In genomic region chr11:65471410-65471762, GRCh38 we compare ENCODE assay signal across 8 cellular contexts. TPM values are rescaled to one million over a fixed set of nuclear protein-coding genes. Genes with fewer than 3 reads are reported as not detected.
A peak's percentile ranks its signal among the peaks of the same experiment; 100 is the strongest.
DNase-seq lines count a peak whose midpoint lies in the region; ATAC-seq, FAIRE-seq and TF ChIP-seq lines count a peak whose summit lies in the region.

No MANE protein-coding gene starts in this region.

- H3K9me3 ChIP-seq in NT2/D1 (ENCODE audit: insufficient read depth, low read length) (no peaks in the 10 kb centered on the region), K562 (replicated peaks; ENCODE audit: control insufficient read depth, insufficient read depth, low read depth, low read length) (no peaks in the 10 kb centered on the region), small intestine (ENCODE audit: control insufficient read depth, low read depth) (no peaks in the 10 kb centered on the region)

- CTCF ChIA-PET in K562 (lab: Yijun Ruan, JAX; ENCODE audit: low intra/inter-chr PET ratio): interaction anchor here (1.0 to 1.3 kb wide), 3 partner anchors 36 to 39 kb away, joined by 3 to 6 read pairs (median 5); no protein-coding TSS in a partner anchor

- peaks cover 66% of the 10 kb centered on the region for H3K79me2 ChIP-seq in K562 (ENCODE audit: control insufficient read depth, insufficient read depth, low read length)

- POLR2A ChIA-PET in K562 (lab: Yijun Ruan, JAX): interaction anchor here (0.6 to 26.0 kb wide), 18 partner anchors 10 to 354 kb away, joined by 3 to 2118 read pairs (median 6); partner anchors contain the start of genes MALAT1, NEAT1, SCYL1 and ZNHIT2

- H3K9ac ChIP-seq in NT2/D1 (ENCODE audit: insufficient read length, low read depth) (peak overlapping the region; percentile 39), K562 (ENCODE audit: insufficient read depth in 1 of 2, low read depth in 2 of 2, low read length in 2 of 2) (peak overlapping the region; percentile 89 to 93)

- no TSS peak for BruUV-seq in K562 (replicated peaks; lab: Mats Ljungman, UMichigan)

- peak; percentile 76 to 91 for TF ChIP-seq RAD21 in K562 (CRISPR knock-in tag; conservative IDR thresholded peaks at IDR 0.05 in 1 of 2, IDR thresholded peaks at IDR 0.05 in 1 of 2)

- FAIRE-seq in K562 (lab: Jason Lieb, UNC) (peak; percentile 77), small intestine (lab: Jason Lieb, UNC) (no peak)

- H3K4me3 ChIP-seq in GM06990 (replicated peaks; ENCODE audit: low read depth, low read length) (no peak overlapping the region), NT2/D1 (ENCODE audit: insufficient read length, low read depth) (no peak overlapping the region), K562 (peak overlapping the region; percentile 42), small intestine (ENCODE audit: low read depth in 1 of 2, low read length in 2 of 2) (no peak overlapping the region)

- 4% methylated on average over 3 of the region's 4 CpGs for WGBS in K562 (ENCODE audit: insufficient coverage, low coverage, missing lambda C conversion rate)
- WGBS in small intestine, 3 donors: 3 to 31% (median 17%) methylated on average over 4 of the region's 4 CpGs

- H3K36me3 ChIP-seq in GM06990 (ENCODE audit: control insufficient read depth, insufficient read depth, low read length) (no peaks in the 10 kb centered on the region), NT2/D1 (ENCODE audit: insufficient read depth, insufficient read length, low read length) (peaks cover 3% of the 10 kb centered on the region), K562 (ENCODE audit: control insufficient read depth, insufficient read depth, low read length) (peaks cover 8% of the 10 kb centered on the region; the same call in 1 of the 3 replicates), small intestine (ENCODE audit: control insufficient read depth in 2 of 2, insufficient read depth in 2 of 2, low read length in 2 of 2) (no peaks in the 10 kb centered on the region)

- no peaks in the 10 kb centered on the region for H3K9me1 ChIP-seq in K562 (ENCODE audit: control insufficient read depth, insufficient read depth, low read length)

- peak overlapping the region; percentile 95 for H3K4me2 ChIP-seq in K562 (ENCODE audit: insufficient read depth, low read length)

- intact Hi-C loops in K562 (cut with micrococcal nuclease): loop anchor here (1.0 to 5.0 kb wide), 3 partner anchors 39 to 105 kb away; partner anchors contain the start of genes FAM89B and ZNRD2

- DNase-seq in ACHN (peak; percentile 81), GM06990 (ENCODE audit: extremely low read depth, insufficient read length) (no peak), NT2/D1 (ENCODE audit: low read depth, low spot score) (no peak), K562 (ENCODE audit: extremely low read depth in 1 of 4, low spot score in 3 of 4) (peak; percentile 63 to 91 (median 77)), iPS-NIHi7 (ENCODE audit: extremely low spot score) (peak; percentile 63), small intestine (peak; percentile 70), iPS-NIHi11 (ENCODE audit: low spot score) (no peak)

- H3K4me1 ChIP-seq in NT2/D1 (ENCODE audit: insufficient read depth, insufficient read length) (peaks cover 11% of the 10 kb centered on the region), K562 (replicated peaks in 1 of 2; ENCODE audit: control insufficient read depth in 2 of 2, insufficient read depth in 2 of 2, low read length in 2 of 2) (peaks cover 38 to 55% of the 10 kb centered on the region in 2 experiments), small intestine (ENCODE audit: control insufficient read depth in 2 of 2, insufficient read depth in 1 of 2, low read depth in 1 of 2, low read length in 1 of 2) (peaks cover 5 to 8% of the 10 kb centered on the region in 2 donors)

- ATAC-seq in K562: peak; percentile 88
- ATAC-seq in activated CD4-positive, CD25-positive, alpha-beta regulatory T cell treated with anti-CD3 and anti-CD28 coated beads, Interleukin-2, amount 50 U/mL, for 24 hours: no peak

- no peaks in the 10 kb centered on the region; the same call in 1 of the 2 replicates for H4K20me1 ChIP-seq in K562 (replicated peaks; ENCODE audit: control insufficient read depth, insufficient read depth, low read length)

- no peaks in the 10 kb centered on the region for H3K27me3 ChIP-seq in GM06990 (replicated peaks; ENCODE audit: control insufficient read depth, insufficient read depth, low read length)
- peaks cover 2% of the 10 kb centered on the region for H3K27me3 ChIP-seq in NT2/D1 (ENCODE audit: insufficient read depth, insufficient read length)
- no peaks in the 10 kb centered on the region for H3K27me3 ChIP-seq in K562 (ENCODE audit: control insufficient read depth in 2 of 2, insufficient read depth in 2 of 2, low read length in 2 of 2)
- H3K27me3 ChIP-seq in small intestine (ENCODE audit: control insufficient read depth in 2 of 2, insufficient read depth in 2 of 2, low read length in 2 of 2): no peaks in the 10 kb centered on the region

- TF ChIP-seq CTCF in GM06990 (IDR thresholded peaks at IDR 0.05; ENCODE audit: insufficient read depth, low read length, poor library complexity, severe bottlenecking) (peak; percentile 60), K562 (IDR thresholded peaks at IDR 0.05 in 2 of 3, conservative IDR thresholded peaks at IDR 0.05 in 1 of 3; ENCODE audit: insufficient read depth in 2 of 3, low read depth in 1 of 3, low read length in 3 of 3) (peak; percentile 81 to 94 (median 94))

- peak overlapping the region; percentile 96 for H3K27ac ChIP-seq in K562 (ENCODE audit: extremely low read depth, low read depth, low read length)
- H3K27ac ChIP-seq in small intestine (ENCODE audit: low read depth in 1 of 2, low read length in 1 of 2): peak overlapping the region; percentile 86 to 93

- no peak for TF ChIP-seq EP300 in K562 (IDR thresholded peaks at IDR 0.05; ENCODE audit: low read length)

- peak overlapping the region; percentile 29; the same call in 1 of the 2 replicates for H2AFZ ChIP-seq in K562 (ENCODE audit: low read depth, low read length)

- TF ChIP-seq POLR2A in K562 (conservative IDR thresholded peaks at IDR 0.05): no peak

- in situ Hi-C loops in ACHN (cut with HindIII; ENCODE audit: low pct_ligation_motif_present, low pct_unique_long_range_greater_than_20kb, low sequenced_read_pairs): no loop called here
- in situ Hi-C loops in K562 (cut with MboI): loop anchor here (5.0 kb wide), 1 partner anchor 36 kb away; no protein-coding TSS in a partner anchor

RNA-seq across cellular contexts. Expression of gene MALAT1, which starts 27.5 kb away (rescaled TPM):
- 25,088 and 54,166 TPM in 2 replicates for total RNA-seq in K562 (2011; cell fraction: chromatin; rRNA removed; ENCODE audit: low replicate concordance)
- 9,055 and 12,105 TPM in 2 replicates for total RNA-seq in K562 (2011; cell fraction: nucleolus; rRNA removed)
- 29,585 and 58,308 TPM in 2 replicates for total RNA-seq in K562 (2011; cell fraction: nucleoplasm; rRNA removed)
- 1,943 and 2,212 TPM in 2 replicates for total RNA-seq in K562 (2014; rRNA removed)
- total RNA-seq in K562 (2014; rRNA removed; fragmentation: Illumina TruSeq; extraction: Trizol): 2,548 and 2,859 TPM in 2 replicates
- 2,437 and 2,551 TPM in 2 replicates for total RNA-seq in K562 (2015; rRNA removed; fragmentation: Illumina TruSeq; extraction: Trizol)
- 4,052 and 5,928 TPM in 2 replicates for total RNA-seq in K562 (2021)
- 980 and 1,205 TPM in 2 replicates for polyA plus RNA-seq in K562 (2011; rRNA removed)
- polyA plus RNA-seq in K562 (2011; cell fraction: cytosol; rRNA removed): 93.6 and 371 TPM in 2 replicates
- 5,475 and 8,513 TPM in 2 replicates for polyA plus RNA-seq in K562 (2011; cell fraction: nucleus; rRNA removed)
- polyA plus RNA-seq in K562 (2012): 1,113 and 1,346 TPM in 2 replicates
- polyA plus RNA-seq in K562 (2014; fragmentation: Illumina TruSeq; extraction: Trizol): 363 and 398 TPM in 2 replicates
- 1,000 to 10,000 TPM; 1,606 to 8,715 TPM for polyA plus RNA-seq in K562 (2014; fragmentation: Nextera tagmentation; extraction: Ambion mirVana)
- polyA plus RNA-seq in K562 (2014; rRNA removed): 1,666 and 2,351 TPM in 2 replicates
- polyA minus RNA-seq in K562 (2011; rRNA and poly(A)+ RNA removed): 5,106 and 10,064 TPM in 2 replicates
- 2,869 and 5,041 TPM in 2 replicates for polyA minus RNA-seq in K562 (2011; cell fraction: cytosol; rRNA and poly(A)+ RNA removed)
- 20,177 and 33,147 TPM in 2 replicates for polyA minus RNA-seq in K562 (2011; cell fraction: nucleus; rRNA and poly(A)+ RNA removed)
- 100 to 1,000 TPM; 155 to 454 (median 159) TPM for polyA plus RNA-seq in small intestine

RNA-seq across cellular contexts. Expression of gene NEAT1, which starts 48.8 kb away (rescaled TPM):
- total RNA-seq in K562 (2011; cell fraction: chromatin; rRNA removed; ENCODE audit: low replicate concordance): 684 and 1,510 TPM in 2 replicates
- total RNA-seq in K562 (2011; cell fraction: nucleolus; rRNA removed): 291 and 321 TPM in 2 replicates
- total RNA-seq in K562 (2011; cell fraction: nucleoplasm; rRNA removed): 737 and 1,283 TPM in 2 replicates
- total RNA-seq in K562 (2014; rRNA removed) (15.2 and 20.1 TPM in 2 replicates), K562 (2014; rRNA removed; fragmentation: Illumina TruSeq; extraction: Trizol) (62.8 and 76.9 TPM in 2 replicates), K562 (2015; rRNA removed; fragmentation: Illumina TruSeq; extraction: Trizol) (26.3 and 31.5 TPM in 2 replicates), K562 (2021) (129 and 208 TPM in 2 replicates)
- polyA plus RNA-seq in K562 (2011; rRNA removed) (56.2 and 171 TPM in 2 replicates), K562 (2014; fragmentation: Illumina TruSeq; extraction: Trizol) (137 and 146 TPM in 2 replicates), K562 (2014; fragmentation: Nextera tagmentation; extraction: Ambion mirVana) (10 to 100 TPM; 22.8 to 30.1 TPM), K562 (2014; rRNA removed) (382 and 389 TPM in 2 replicates), small intestine (1,000 to 10,000 TPM in 1 of 3 donors, 100 to 1,000 TPM in 2; 256 to 3,420 (median 665) TPM)
- polyA plus RNA-seq in K562 (2011; cell fraction: cytosol; rRNA removed): 45.5 and 49.2 TPM in 2 replicates
- polyA plus RNA-seq in K562 (2011; cell fraction: nucleus; rRNA removed): 234 and 651 TPM in 2 replicates
- 312 and 328 TPM in 2 replicates for polyA plus RNA-seq in K562 (2012)
- polyA minus RNA-seq in K562 (2011; rRNA and poly(A)+ RNA removed): 92.6 and 137 TPM in 2 replicates
- polyA minus RNA-seq in K562 (2011; cell fraction: cytosol; rRNA and poly(A)+ RNA removed): 19.9 and 35.6 TPM in 2 replicates
- polyA minus RNA-seq in K562 (2011; cell fraction: nucleus; rRNA and poly(A)+ RNA removed): 168 and 220 TPM in 2 replicates

RNA-seq across cellular contexts. Expression of gene SCYL1, which starts 53.5 kb away (rescaled TPM):
- total RNA-seq in K562 (2011; cell fraction: chromatin; rRNA removed; ENCODE audit: low replicate concordance): 59.7 and 207 TPM in 2 replicates
- 125 and 130 TPM in 2 replicates for total RNA-seq in K562 (2011; cell fraction: nucleolus; rRNA removed)
- total RNA-seq in K562 (2011; cell fraction: nucleoplasm; rRNA removed): 91.0 and 98.2 TPM in 2 replicates
- total RNA-seq in K562 (2014; rRNA removed) (145 and 156 TPM in 2 replicates), K562 (2014; rRNA removed; fragmentation: Illumina TruSeq; extraction: Trizol) (14.2 and 20.2 TPM in 2 replicates), K562 (2015; rRNA removed; fragmentation: Illumina TruSeq; extraction: Trizol) (57.6 and 59.0 TPM in 2 replicates), K562 (2021) (113 and 115 TPM in 2 replicates)
- polyA plus RNA-seq in K562 (2011; rRNA removed) (55.0 and 79.2 TPM in 2 replicates), K562 (2014; fragmentation: Illumina TruSeq; extraction: Trizol) (76.1 and 81.3 TPM in 2 replicates), K562 (2014; fragmentation: Nextera tagmentation; extraction: Ambion mirVana) (1 to 10 TPM; 1.9 to 4.7 TPM), K562 (2014; rRNA removed) (96.0 and 104 TPM in 2 replicates), small intestine (10 to 100 TPM; 46.7 to 76.9 (median 74.3) TPM)
- polyA plus RNA-seq in K562 (2011; cell fraction: cytosol; rRNA removed): 121 and 188 TPM in 2 replicates
- polyA plus RNA-seq in K562 (2011; cell fraction: nucleus; rRNA removed): 124 and 172 TPM in 2 replicates
- 54.7 and 95.3 TPM in 2 replicates for polyA plus RNA-seq in K562 (2012)
- polyA minus RNA-seq in K562 (2011; rRNA and poly(A)+ RNA removed): 27.0 and 42.0 TPM in 2 replicates
- polyA minus RNA-seq in K562 (2011; cell fraction: cytosol; rRNA and poly(A)+ RNA removed): 62.5 and 74.3 TPM in 2 replicates
- polyA minus RNA-seq in K562 (2011; cell fraction: nucleus; rRNA and poly(A)+ RNA removed): 31.2 and 38.2 TPM in 2 replicates

Comparison
In these comparisons a context has a peak if more than half of its experiments do, and no peak if none do; other contexts are left out.
1. DNase-seq: peak in ACHN (single experiment), K562 (4 of 4), iPS-NIHi7 (single experiment) and small intestine (single experiment); none in GM06990 (single experiment), NT2/D1 (single experiment) and iPS-NIHi11 (single experiment).